ENCODE assay signal across 8 cellular contexts in genomic region chr15:76147906-76148553, GRCh38.
DNase-seq lines count a peak whose midpoint lies in the region; ATAC-seq and TF ChIP-seq lines count a peak whose summit lies in the region.

No MANE protein-coding gene starts in this region.

- no peaks in the 10 kb centered on the region for H3K9me3 ChIP-seq in mucosa of descending colon

- TF ChIP-seq CTCF in mucosa of descending colon (IDR thresholded peaks at IDR 0.05) = peak; percentile 97

- peak; percentile 60 for DNase-seq in NCI-H2227 (lab: John Stamatoyannopoulos, UW; ENCODE audit: unreplicated experiment)
- DNase-seq in NCI-H2227 treated with DMSO at 0.1 percent for 48 hours (lab: John Stamatoyannopoulos, UW) = no peak
- DNase-seq in NAMALWA (ENCODE audit: low spot score) = peak; percentile 73
- DNase-seq in activated CD4-positive, alpha-beta T cell treated with anti-CD3 and anti-CD28 coated beads, Interleukin-2, amount 50 U/mL, for 1 hour = peak; percentile 64
- DNase-seq in effector CD8-positive, alpha-beta T cell (lab: John Stamatoyannopoulos, UW) = peak; percentile 44
- peak in 2 of 3 donors; percentile 73 to 75 for DNase-seq in mucosa of descending colon
- peak; percentile 33 to 40 for DNase-seq in stimulated activated CD8-positive, alpha-beta memory T cell treated with anti-CD3 and anti-CD28 coated beads, Interleukin-7, amount 100 ng/mL, for 48 hours (ENCODE audit: extremely low read depth in 1 of 2, low read depth in 1 of 2)
- DNase-seq in middle frontal gyrus (ENCODE audit: extremely low spot score, low spot score) = no peak

- intact Hi-C loops in mucosa of descending colon (cut with DNase I, micrococcal nuclease) = loop anchor here in 1 of 2 donors (10.0 kb wide), 1 partner anchor 333 kb away; no protein-coding TSS in a partner anchor

- H3K36me3 ChIP-seq in mucosa of descending colon (ENCODE audit: low read depth) = no peaks in the 10 kb centered on the region

- ATAC-seq in mucosa of descending colon = peak; percentile 68

- H3K4me3 ChIP-seq in mucosa of descending colon = no peak overlapping the region

- H3K4me1 ChIP-seq in mucosa of descending colon (ENCODE audit: low read depth) = peaks cover 6% of the 10 kb centered on the region

Comparison
In these comparisons a context has a peak if more than half of its experiments do, and no peak if none do; other contexts are left out.
1. DNase-seq: peak in NCI-H2227 (single experiment), NAMALWA (single experiment), activated CD4-positive, alpha-beta T cell treated with anti-CD3 and anti-CD28 coated beads, Interleukin-2, amount 50 U/mL, for 1 hour (single experiment), effector CD8-positive, alpha-beta T cell (single experiment), mucosa of descending colon (2 of 3) and stimulated activated CD8-positive, alpha-beta memory T cell treated with anti-CD3 and anti-CD28 coated beads, Interleukin-7, amount 100 ng/mL, for 48 hours (2 of 2); none in NCI-H2227 treated with DMSO at 0.1 percent for 48 hours (single experiment) and middle frontal gyrus (single experiment).